ENCODE assay signal across 24 cellular contexts in genomic region chr1:107483949-107484348, GRCh38.
"Had no signal": no experiment of that assay in that cellular context is flagged by ENCODE, and none has a peak within 500 bp of the region (broad histone marks: within the 10 kb centered on the region; RNA-seq: fewer than 3 reads in every experiment).

No MANE protein-coding gene starts in this region.

- H3K9me3 Mint-ChIP-seq: dendritic cell treated with granulocyte-macrophage colony-stimulating factor and Interleukin-4, amounts not matched to agents 40 ng/mL and 50 ng/mL, for 4 days; effector memory CD8-positive, alpha-beta T cell; endodermal cell had no signal

- H3K4me3 Mint-ChIP-seq: dendritic cell treated with granulocyte-macrophage colony-stimulating factor and Interleukin-4, amounts not matched to agents 40 ng/mL and 50 ng/mL, for 4 days; effector memory CD8-positive, alpha-beta T cell; endodermal cell had no signal

- H3K27ac Mint-ChIP-seq: dendritic cell treated with granulocyte-macrophage colony-stimulating factor and Interleukin-4, amounts not matched to agents 40 ng/mL and 50 ng/mL, for 4 days; effector memory CD8-positive, alpha-beta T cell; endodermal cell had no signal

- H3K4me3 ChIP-seq: colonic mucosa, coronary artery, dorsolateral prefrontal cortex, esophagus muscularis mucosa, esophagus squamous epithelium, gastrocnemius medialis, gastroesophageal sphincter, heart left ventricle had no signal

- DNase-seq: colonic mucosa; cortex of kidney; dermis blood vessel endothelial cell; dorsolateral prefrontal cortex; effector CD4-positive, alpha-beta T cell; effector CD8-positive, alpha-beta T cell; effector memory CD4-positive, alpha-beta T cell; effector memory CD8-positive, alpha-beta T cell; endodermal cell; erythroblast; esophagus squamous epithelium; foreskin fibroblast; foreskin keratinocyte; foreskin melanocyte; gastrocnemius medialis; glutamatergic neuron; head of caudate nucleus; heart left ventricle had no signal

- H3K9me3 ChIP-seq: colonic mucosa, esophagus muscularis mucosa, esophagus squamous epithelium, gastrocnemius medialis, gastroesophageal sphincter, heart left ventricle had no signal

- H3K4me1 ChIP-seq: colonic mucosa, foreskin keratinocyte, gastrocnemius medialis, heart left ventricle had no signal

- H3K27ac ChIP-seq: colonic mucosa, coronary artery, dorsolateral prefrontal cortex, epithelial cell of prostate, esophagus muscularis mucosa, esophagus squamous epithelium, foreskin keratinocyte, gastrocnemius medialis, gastroesophageal sphincter, heart left ventricle had no signal

- H3K36me3 ChIP-seq: colonic mucosa, esophagus muscularis mucosa, esophagus squamous epithelium, gastrocnemius medialis, gastroesophageal sphincter, heart left ventricle had no signal

- ATAC-seq: effector memory CD8-positive, alpha-beta T cell; esophagus mucosa; foreskin keratinocyte; gastrocnemius medialis; gastroesophageal sphincter; heart left ventricle had no signal

- H3K27me3 ChIP-seq: colonic mucosa, esophagus muscularis mucosa, foreskin keratinocyte, gastrocnemius medialis, gastroesophageal sphincter had no signal
